Comparison of ENCODE assay signal across 1 cellular context in genomic region chr12:1914116-1914911, GRCh38.
TF ChIP-seq lines count a peak whose summit lies in the region.

No MANE protein-coding gene starts in this region.

TF ChIP-seq in GM23338, 12 proteins besides CTCF, POLR2A, EP300 and RAD21 (continued from another document):
- TF ChIP-seq, protein P1, sequence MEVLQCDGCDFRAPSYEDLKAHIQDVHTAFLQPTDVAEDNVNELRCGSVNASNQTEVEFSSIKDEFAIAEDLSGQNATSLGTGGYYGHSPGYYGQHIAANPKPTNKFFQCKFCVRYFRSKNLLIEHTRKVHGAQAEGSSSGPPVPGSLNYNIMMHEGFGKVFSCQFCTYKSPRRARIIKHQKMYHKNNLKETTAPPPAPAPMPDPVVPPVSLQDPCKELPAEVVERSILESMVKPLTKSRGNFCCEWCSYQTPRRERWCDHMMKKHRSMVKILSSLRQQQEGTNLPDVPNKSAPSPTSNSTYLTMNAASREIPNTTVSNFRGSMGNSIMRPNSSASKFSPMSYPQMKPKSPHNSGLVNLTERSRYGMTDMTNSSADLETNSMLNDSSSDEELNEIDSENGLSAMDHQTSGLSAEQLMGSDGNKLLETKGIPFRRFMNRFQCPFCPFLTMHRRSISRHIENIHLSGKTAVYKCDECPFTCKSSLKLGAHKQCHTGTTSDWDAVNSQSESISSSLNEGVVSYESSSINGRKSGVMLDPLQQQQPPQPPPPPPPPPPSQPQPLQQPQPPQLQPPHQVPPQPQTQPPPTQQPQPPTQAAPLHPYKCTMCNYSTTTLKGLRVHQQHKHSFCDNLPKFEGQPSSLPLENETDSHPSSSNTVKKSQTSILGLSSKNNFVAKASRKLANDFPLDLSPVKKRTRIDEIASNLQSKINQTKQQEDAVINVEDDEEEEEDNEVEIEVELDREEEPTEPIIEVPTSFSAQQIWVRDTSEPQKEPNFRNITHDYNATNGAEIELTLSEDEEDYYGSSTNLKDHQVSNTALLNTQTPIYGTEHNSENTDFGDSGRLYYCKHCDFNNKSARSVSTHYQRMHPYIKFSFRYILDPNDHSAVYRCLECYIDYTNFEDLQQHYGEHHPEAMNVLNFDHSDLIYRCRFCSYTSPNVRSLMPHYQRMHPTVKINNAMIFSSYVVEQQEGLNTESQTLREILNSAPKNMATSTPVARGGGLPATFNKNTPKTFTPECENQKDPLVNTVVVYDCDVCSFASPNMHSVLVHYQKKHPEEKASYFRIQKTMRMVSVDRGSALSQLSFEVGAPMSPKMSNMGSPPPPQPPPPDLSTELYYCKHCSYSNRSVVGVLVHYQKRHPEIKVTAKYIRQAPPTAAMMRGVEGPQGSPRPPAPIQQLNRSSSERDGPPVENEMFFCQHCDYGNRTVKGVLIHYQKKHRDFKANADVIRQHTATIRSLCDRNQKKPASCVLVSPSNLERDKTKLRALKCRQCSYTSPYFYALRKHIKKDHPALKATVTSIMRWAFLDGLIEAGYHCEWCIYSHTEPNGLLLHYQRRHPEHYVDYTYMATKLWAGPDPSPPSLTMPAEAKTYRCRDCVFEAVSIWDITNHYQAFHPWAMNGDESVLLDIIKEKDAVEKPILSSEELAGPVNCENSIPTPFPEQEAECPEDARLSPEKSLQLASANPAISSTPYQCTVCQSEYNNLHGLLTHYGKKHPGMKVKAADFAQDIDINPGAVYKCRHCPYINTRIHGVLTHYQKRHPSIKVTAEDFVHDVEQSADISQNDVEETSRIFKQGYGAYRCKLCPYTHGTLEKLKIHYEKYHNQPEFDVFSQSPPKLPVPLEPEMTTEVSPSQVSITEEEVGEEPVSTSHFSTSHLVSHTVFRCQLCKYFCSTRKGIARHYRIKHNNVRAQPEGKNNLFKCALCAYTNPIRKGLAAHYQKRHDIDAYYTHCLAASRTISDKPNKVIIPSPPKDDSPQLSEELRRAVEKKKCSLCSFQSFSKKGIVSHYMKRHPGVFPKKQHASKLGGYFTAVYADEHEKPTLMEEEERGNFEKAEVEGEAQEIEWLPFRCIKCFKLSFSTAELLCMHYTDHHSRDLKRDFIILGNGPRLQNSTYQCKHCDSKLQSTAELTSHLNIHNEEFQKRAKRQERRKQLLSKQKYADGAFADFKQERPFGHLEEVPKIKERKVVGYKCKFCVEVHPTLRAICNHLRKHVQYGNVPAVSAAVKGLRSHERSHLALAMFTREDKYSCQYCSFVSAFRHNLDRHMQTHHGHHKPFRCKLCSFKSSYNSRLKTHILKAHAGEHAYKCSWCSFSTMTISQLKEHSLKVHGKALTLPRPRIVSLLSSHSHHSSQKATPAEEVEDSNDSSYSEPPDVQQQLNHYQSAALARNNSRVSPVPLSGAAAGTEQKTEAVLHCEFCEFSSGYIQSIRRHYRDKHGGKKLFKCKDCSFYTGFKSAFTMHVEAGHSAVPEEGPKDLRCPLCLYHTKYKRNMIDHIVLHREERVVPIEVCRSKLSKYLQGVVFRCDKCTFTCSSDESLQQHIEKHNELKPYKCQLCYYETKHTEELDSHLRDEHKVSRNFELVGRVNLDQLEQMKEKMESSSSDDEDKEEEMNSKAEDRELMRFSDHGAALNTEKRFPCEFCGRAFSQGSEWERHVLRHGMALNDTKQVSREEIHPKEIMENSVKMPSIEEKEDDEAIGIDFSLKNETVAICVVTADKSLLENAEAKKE (CRISPR knock-in tag; IDR thresholded peaks at IDR 0.05) = no peak
- TF ChIP-seq JUNB (IDR thresholded peaks at IDR 0.05; ENCODE audit: unreplicated experiment) = no peak
- TF ChIP-seq ETS1 (IDR thresholded peaks at IDR 0.05) = no peak
- TF ChIP-seq NANOG (IDR thresholded peaks at IDR 0.05; ENCODE audit: borderline replicate concordance) = no peak
